Comparison of ENCODE assay signal across 10 cellular contexts in genomic region chr6:5892669-5893068, GRCh38.
DNase-seq lines count a peak whose midpoint lies in the region; ATAC-seq, FAIRE-seq and TF ChIP-seq lines count a peak whose summit lies in the region.
"Had no signal": no experiment of that assay in that cellular context is flagged by ENCODE, and none has a peak within 500 bp of the region (broad histone marks: within the 10 kb centered on the region; RNA-seq: fewer than 3 reads in every experiment).

No MANE protein-coding gene starts in this region.

- no peak for TF ChIP-seq CTCF in CD8-positive, alpha-beta T cell (IDR thresholded peaks at IDR 0.05)
- TF ChIP-seq CTCF in neural progenitor cell (IDR thresholded peaks at IDR 0.05), result no peak
- TF ChIP-seq CTCF in gastrocnemius medialis (IDR thresholded peaks at IDR 0.05 in 4 of 5, conservative IDR thresholded peaks at IDR 0.05 in 1 of 5), result no peak

- no peaks in the 10 kb centered on the region for H3K9me3 ChIP-seq in CD8-positive, alpha-beta T cell (ENCODE audit: low read length)
- H3K9me3 ChIP-seq in endocrine pancreas (ENCODE audit: control insufficient read depth, low read length) (no peaks in the 10 kb centered on the region), neural progenitor cell (ENCODE audit: low read depth) (no peaks in the 10 kb centered on the region), gastrocnemius medialis (no peaks in the 10 kb centered on the region)
- H3K9me3 ChIP-seq: adrenal gland, vagina had no signal

- H3K4me3 ChIP-seq in CD8-positive, alpha-beta T cell (ENCODE audit: low read depth, low read length), result peak overlapping the region; percentile 17
- H3K4me3 ChIP-seq in endocrine pancreas (ENCODE audit: control insufficient read depth, insufficient read depth, low read length) (peak overlapping the region; percentile 50), neural progenitor cell (peak overlapping the region; percentile 44), gastrocnemius medialis (peak overlapping the region in 2 of 4 donors; percentile 34 to 35)

- H3K4me1 Mint-ChIP-seq in CD8-positive, alpha-beta T cell (ENCODE audit: low read depth), result peaks cover 4% of the 10 kb centered on the region
- H3K4me1 Mint-ChIP-seq in IgD-negative memory B cell, result peaks cover 0 to 3% (median 1%) of the 10 kb centered on the region in 3 donors
- H3K4me1 Mint-ChIP-seq in neural progenitor cell, result peaks cover 13% of the 10 kb centered on the region

- H3K79me2 ChIP-seq in neural progenitor cell (ENCODE audit: low read depth), result no peaks in the 10 kb centered on the region

- no peak overlapping the region for H3K4me3 Mint-ChIP-seq in CD8-positive, alpha-beta T cell
- H3K4me3 Mint-ChIP-seq in IgD-negative memory B cell, result peak overlapping the region in 3 of 4 donors; percentile 85 to 96 (median 95)
- H3K4me3 Mint-ChIP-seq in neural progenitor cell, result peak overlapping the region; percentile 84

- no peaks in the 10 kb centered on the region for H3K27me3 ChIP-seq in CD8-positive, alpha-beta T cell (ENCODE audit: insufficient read depth, low read length)
- H3K27me3 ChIP-seq in endocrine pancreas (ENCODE audit: control insufficient read depth, insufficient read depth, low read length) (no peaks in the 10 kb centered on the region), neural progenitor cell (no peaks in the 10 kb centered on the region), gastrocnemius medialis (no peaks in the 10 kb centered on the region)
- H3K27me3 ChIP-seq: adrenal gland, vagina had no signal

- H3K4me1 ChIP-seq in CD8-positive, alpha-beta T cell (ENCODE audit: insufficient read depth, low read length), result peaks cover 9% of the 10 kb centered on the region
- H3K4me1 ChIP-seq in endocrine pancreas (ENCODE audit: control insufficient read depth, insufficient read depth, low read length) (no peaks in the 10 kb centered on the region), neural progenitor cell (peaks cover 6% of the 10 kb centered on the region), gastrocnemius medialis (no peaks in the 10 kb centered on the region)
- H3K4me1 ChIP-seq: adrenal gland, vagina had no signal

- intact Hi-C loops in CD8-positive, alpha-beta T cell (cut with DNase I, micrococcal nuclease), result loop anchor here in 1 of 2 experiments (5.0 kb wide), 1 partner anchor 220 kb away; no protein-coding TSS in a partner anchor
- intact Hi-C loops in gastrocnemius medialis (cut with DNase I; ENCODE audit: low total_unique reads), result no loop called here

- peaks cover 18% of the 10 kb centered on the region for H3F3A ChIP-seq in neural progenitor cell (ENCODE audit: low read depth)

- H3K9ac ChIP-seq in endocrine pancreas (ENCODE audit: control insufficient read depth, insufficient read depth, low read length) (no peak overlapping the region), neural progenitor cell (no peak overlapping the region)

- peak overlapping the region; percentile 67 for H2AFZ ChIP-seq in neural progenitor cell (replicated peaks)

- H3K27me3 Mint-ChIP-seq in CD8-positive, alpha-beta T cell (ENCODE audit: low read depth), result no peaks in the 10 kb centered on the region
- H3K27me3 Mint-ChIP-seq in IgD-negative memory B cell (peaks cover 3% of the 10 kb centered on the region), neural progenitor cell (ENCODE audit: insufficient read depth, low read depth) (no peaks in the 10 kb centered on the region)

- H3K27ac Mint-ChIP-seq in CD8-positive, alpha-beta T cell, result no peak overlapping the region
- H3K27ac Mint-ChIP-seq in IgD-negative memory B cell (peak overlapping the region; percentile 94 to 98 (median 94)), neural progenitor cell (no peak overlapping the region)

- H3K27ac ChIP-seq in CD8-positive, alpha-beta T cell (ENCODE audit: low read depth, low read length), result peak overlapping the region; percentile 28
- H3K27ac ChIP-seq in neural progenitor cell (no peak overlapping the region), gastrocnemius medialis (no peak overlapping the region)
- H3K27ac ChIP-seq: vagina had no signal

- no peaks in the 10 kb centered on the region for H3K36me3 ChIP-seq in CD8-positive, alpha-beta T cell (ENCODE audit: insufficient read depth, low read length)
- H3K36me3 ChIP-seq in endocrine pancreas (ENCODE audit: control insufficient read depth, insufficient read depth, low read length) (no peaks in the 10 kb centered on the region), neural progenitor cell (no peaks in the 10 kb centered on the region), gastrocnemius medialis (no peaks in the 10 kb centered on the region)
- H3K36me3 ChIP-seq: adrenal gland, vagina had no signal

- no peak for DNase-seq in CD8-positive, alpha-beta T cell
- DNase-seq in neural progenitor cell (ENCODE audit: low spot score) (no peak), urothelium cell line (ENCODE audit: low spot score) (no peak), islet precursor cell (no peak), gastrocnemius medialis (no peak), ureter (ENCODE audit: low spot score) (no peak)

- ATAC-seq in CD8-positive, alpha-beta T cell, result no peak
- ATAC-seq in gastrocnemius medialis, result no peak

- CTCF ChIA-PET in CD8-positive, alpha-beta T cell (lab: Charles Lee), result interaction anchor here (0.7 kb wide), 1 partner anchor 87 kb away, joined by 3 read pairs; no protein-coding TSS in a partner anchor

- H3K9me3 Mint-ChIP-seq in CD8-positive, alpha-beta T cell, result no peaks in the 10 kb centered on the region
- H3K9me3 Mint-ChIP-seq in IgD-negative memory B cell (peaks cover 0 to 1% (median 0%) of the 10 kb centered on the region in 3 donors), neural progenitor cell (peaks cover 9% of the 10 kb centered on the region)

- no peak for FAIRE-seq in urothelium cell line (lab: Jason Lieb, UNC)

- in situ Hi-C loops in gastrocnemius medialis (cut with MboI; ENCODE audit: low sequenced_read_pairs in 4 of 4), result no loop called here

- no peaks in the 10 kb centered on the region for H4K20me1 ChIP-seq in neural progenitor cell (ENCODE audit: low read depth)

- peak overlapping the region; percentile 68 for H3K4me2 ChIP-seq in neural progenitor cell

- TF ChIP-seq POLR2A in gastrocnemius medialis (IDR thresholded peaks at IDR 0.05), result no peak

- no peaks in the 10 kb centered on the region for H3K36me3 Mint-ChIP-seq in CD8-positive, alpha-beta T cell
- H3K36me3 Mint-ChIP-seq in IgD-negative memory B cell (peaks cover 1% of the 10 kb centered on the region), neural progenitor cell (no peaks in the 10 kb centered on the region)

- POLR2A ChIA-PET in CD8-positive, alpha-beta T cell (lab: Charles Lee), result no interaction called here

Comparison
In these comparisons a context has a peak if more than half of its experiments do, and no peak if none do; other contexts are left out.
1. H3K27ac Mint-ChIP-seq: peak in IgD-negative memory B cell (3 of 3); none in CD8-positive, alpha-beta T cell (single experiment) and neural progenitor cell (single experiment).